In genomic region chr5:150412319-150413175, GRCh38 we compare ENCODE assay signal across 8 cellular contexts. TPM values are rescaled to one million over a fixed set of nuclear protein-coding genes. Genes with fewer than 3 reads are reported as not detected.
A peak's percentile ranks its signal among the peaks of the same experiment; 100 is the strongest.
DNase-seq lines count a peak whose midpoint lies in the region; ATAC-seq, FAIRE-seq and TF ChIP-seq lines count a peak whose summit lies in the region.

Gene CD74 (minus strand): TSS chr5:150412910. CDS start chr5:150412749, 161 bp downstream.

- H3K4me2 ChIP-seq in osteoblast (ENCODE audit: insufficient read depth, low read length) = peak within 1 kb of the TSS; percentile 84

- H3K4me3 ChIP-seq in osteoblast (ENCODE audit: insufficient read depth, low read length) (peak within 1 kb of the TSS; percentile 73), testis (peak within 1 kb of the TSS; percentile 52 to 61)

- H2AFZ ChIP-seq in osteoblast (ENCODE audit: low read length) = peak within 1 kb of the TSS; percentile 93

- no peak for TF ChIP-seq POLR2A in testis (IDR thresholded peaks at IDR 0.05)

- no peak for FAIRE-seq in RCC 7860 (lab: Jason Lieb, UNC)

- peaks cover 8% of the 10 kb centered on the region for H3K4me1 ChIP-seq in osteoblast (ENCODE audit: insufficient read depth, low read length)
- peaks cover 11% of the 10 kb centered on the region for H3K4me1 ChIP-seq in testis

- 2 to 10% methylated on average over 3 to 20 of the region's 20 CpGs for WGBS in testis, 2 donors

- no peaks in the 10 kb centered on the region for H3K36me3 ChIP-seq in osteoblast (ENCODE audit: insufficient read depth, low read length)
- no peaks in the 10 kb centered on the region for H3K36me3 ChIP-seq in testis (ENCODE audit: low read depth, missing control alignments)

- TF ChIP-seq CTCF in osteoblast (IDR thresholded peaks at IDR 0.05; ENCODE audit: extremely low read depth, low read depth, low read length) (no peak), testis (IDR thresholded peaks at IDR 0.05) (no peak)

- intact Hi-C loops in testis (cut with DNase I; ENCODE audit: low total_unique reads) = no loop called here

- ATAC-seq in GM18508 (IDR thresholded peaks at IDR 0.05; ENCODE audit: insufficient read depth, unreplicated experiment) (peak; percentile 50), HG02970 (IDR thresholded peaks at IDR 0.05; ENCODE audit: low FRiP score, unreplicated experiment) (peak; percentile 75)

- peak; percentile 56 for DNase-seq in RCC 7860 (ENCODE audit: low spot score)
- DNase-seq in activated T-helper 9 cell treated with anti-CD3 and anti-CD28 coated beads, Interleukin-2, amount 50 U/mL, for 16 hours (ENCODE audit: low read depth) = peak; percentile 86
- peak; percentile 84 for DNase-seq in globus pallidus (ENCODE audit: low spot score)
- peak; percentile 60 for DNase-seq in osteoblast (ENCODE audit: insufficient read length, low spot score, missing footprints)
- DNase-seq in testis = peak; percentile 91
- no peak for DNase-seq in NCI-H1694 (lab: John Stamatoyannopoulos, UW)

- no peaks in the 10 kb centered on the region for H3K9me3 ChIP-seq in osteoblast (ENCODE audit: low read depth, low read length)
- H3K9me3 ChIP-seq in testis = no peaks in the 10 kb centered on the region

- no peaks in the 10 kb centered on the region for H3K79me2 ChIP-seq in osteoblast (ENCODE audit: insufficient read depth, low read length)

- H3K27me3 ChIP-seq in osteoblast (ENCODE audit: insufficient read depth, low read length) (no peaks in the 10 kb centered on the region), testis (no peaks in the 10 kb centered on the region)

- H4K20me1 ChIP-seq in osteoblast (ENCODE audit: insufficient read depth, low read length) = no peaks in the 10 kb centered on the region

- peak within 1 kb of the TSS; percentile 54 for H3K27ac ChIP-seq in osteoblast (ENCODE audit: low read depth, low read length)
- H3K27ac ChIP-seq in testis = peak within 1 kb of the TSS; percentile 72 to 85

RNA-seq across cellular contexts. Expression of gene CD74, which starts in this region (rescaled TPM):
- total RNA-seq in osteoblast = 21.4 and 83.4 TPM in 2 replicates
- 100 to 1,000 TPM; 137 to 223 TPM for total RNA-seq in testis
- polyA plus RNA-seq in testis (ENCODE audit: insufficient read depth, low read depth, low replicate concordance) = 1,318 TPM
